19 cellular contexts compared by ENCODE assay signal in the genomic region with DNA sequence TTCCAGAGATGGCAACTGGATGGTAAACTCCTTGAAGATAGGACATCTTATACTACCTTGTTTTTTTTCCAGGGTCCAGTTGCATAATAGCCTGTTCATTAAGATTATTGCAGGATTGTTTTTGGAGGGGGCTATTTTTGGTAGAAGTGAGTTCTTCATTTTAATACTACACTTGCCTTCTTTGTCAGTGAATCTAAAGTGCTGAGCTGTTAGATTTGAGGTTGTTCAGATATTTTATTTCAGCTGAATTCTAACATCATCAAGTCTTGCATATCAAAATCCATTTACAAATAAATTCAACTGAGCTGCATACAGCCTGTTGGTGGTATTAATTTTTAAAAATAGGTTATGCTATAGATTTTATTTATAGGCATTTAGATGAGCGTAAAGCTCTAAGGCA.
DNase-seq lines count a peak whose midpoint lies in the region; ATAC-seq, FAIRE-seq and TF ChIP-seq lines count a peak whose summit lies in the region.
"Had no signal": no experiment of that assay in that cellular context is flagged by ENCODE, and none has a peak within 500 bp of the region (broad histone marks: within the 10 kb centered on the region; RNA-seq: fewer than 3 reads in every experiment).

No MANE protein-coding gene starts in this region.

- H4K20me1 ChIP-seq in HepG2 (ENCODE audit: insufficient read depth, low read length) = no peaks in the 10 kb centered on the region
- no peaks in the 10 kb centered on the region for H4K20me1 ChIP-seq in K562 (replicated peaks; ENCODE audit: control insufficient read depth, insufficient read depth, low read length)
- H4K20me1 ChIP-seq: BLaER1 had no signal

- BruUV-seq in HepG2 (replicated peaks; lab: Mats Ljungman, UMichigan) (no TSS peak), K562 (replicated peaks; lab: Mats Ljungman, UMichigan) (no TSS peak)

- H3K9ac ChIP-seq in HepG2 (ENCODE audit: insufficient read depth, low read depth, low read length) (no peak overlapping the region), K562 (ENCODE audit: insufficient read depth in 1 of 2, low read depth in 2 of 2, low read length in 2 of 2) (no peak overlapping the region; a peak in 1 of 4 replicates)
- H3K9ac ChIP-seq: BLaER1 had no signal

- no peak for TF ChIP-seq RAD21 in HepG2 (CRISPR knock-in tag; IDR thresholded peaks at IDR 0.05)
- TF ChIP-seq RAD21 in K562 (CRISPR knock-in tag; conservative IDR thresholded peaks at IDR 0.05 in 1 of 2, IDR thresholded peaks at IDR 0.05 in 1 of 2) = no peak

- DNase-seq in HepG2 (ENCODE audit: low spot score) = no peak
- DNase-seq in right lobe of liver = no peak
- DNase-seq in K562 (ENCODE audit: extremely low read depth in 1 of 4, low spot score in 3 of 4) = no peak
- no peak for DNase-seq in neural crest cell (ENCODE audit: low read depth, low spot score)
- DNase-seq in HuH-7.5 (ENCODE audit: low spot score) = no peak
- DNase-seq: Caco-2; CD4-positive, CD25-positive, alpha-beta regulatory T cell; CD8-positive, alpha-beta T cell; DMS153; DND-41; H9 had no signal

- no peaks in the 10 kb centered on the region for H3K4me1 Mint-ChIP-seq in neural crest cell
- H3K4me1 Mint-ChIP-seq: B cell had no signal

- H3K4me3 ChIP-seq in HepG2 (replicated peaks in 1 of 3; ENCODE audit: insufficient read depth in 1 of 3, low read depth in 2 of 3, low read length in 3 of 3) = no peak overlapping the region
- no peak overlapping the region for H3K4me3 ChIP-seq in right lobe of liver
- no peak overlapping the region for H3K4me3 ChIP-seq in K562
- H3K4me3 ChIP-seq: BLaER1, GM23338 had no signal

- FAIRE-seq in HepG2 (lab: Jason Lieb, UNC) (no peak), K562 (lab: Jason Lieb, UNC) (no peak)
- FAIRE-seq: G401.6, GM12892 had no signal

- TF ChIP-seq POLR2A in HepG2 (IDR thresholded peaks at IDR 0.05; ENCODE audit: insufficient read depth in 1 of 2, low read depth in 2 of 2, low read length in 2 of 2) (no peak), right lobe of liver (IDR thresholded peaks at IDR 0.05) (no peak), K562 (conservative IDR thresholded peaks at IDR 0.05) (no peak)

- no peak overlapping the region for H3K4me2 ChIP-seq in HepG2 (ENCODE audit: low read depth, low read length)
- no peak overlapping the region for H3K4me2 ChIP-seq in K562 (ENCODE audit: insufficient read depth, low read length)
- H3K4me2 ChIP-seq: BLaER1, GM23338 had no signal

- H3K27me3 Mint-ChIP-seq in neural crest cell (ENCODE audit: low read depth) = no peaks in the 10 kb centered on the region
- H3K27me3 Mint-ChIP-seq: CD4-positive, CD25-positive, alpha-beta regulatory T cell had no signal

- CTCF ChIA-PET in HepG2 (lab: Yijun Ruan, JAX; ENCODE audit: low intra/inter-chr PET ratio, low total read pairs) (no interaction called here), K562 (lab: Yijun Ruan, JAX; ENCODE audit: low intra/inter-chr PET ratio) (no interaction called here)

- H3K36me3 ChIP-seq in HepG2 (replicated peaks in 1 of 2; ENCODE audit: control insufficient read depth in 1 of 2, insufficient read depth in 2 of 2, low read length in 2 of 2) (no peaks in the 10 kb centered on the region), right lobe of liver (no peaks in the 10 kb centered on the region), K562 (ENCODE audit: control insufficient read depth, insufficient read depth, low read length) (peaks cover 7% of the 10 kb centered on the region; the same call in 2 of the 3 replicates)
- H3K36me3 ChIP-seq: BLaER1 had no signal

- H3K79me2 ChIP-seq in HepG2 (ENCODE audit: insufficient read depth, low read length) (no peaks in the 10 kb centered on the region), K562 (ENCODE audit: control insufficient read depth, insufficient read depth, low read length) (peaks cover 86% of the 10 kb centered on the region)

- 51% methylated on average over 1 of the region's 1 CpG for WGBS in HepG2 (ENCODE audit: low lambda C conversion rate)
- WGBS in right lobe of liver (ENCODE audit: insufficient coverage, low coverage, low lambda C conversion rate, missing lambda C conversion rate) = 92% methylated on average over 1 of the region's 1 CpG
- WGBS in K562 (ENCODE audit: insufficient coverage, low coverage, missing lambda C conversion rate) = 100% methylated on average over 1 of the region's 1 CpG

- H3K36me3 Mint-ChIP-seq in neural crest cell (ENCODE audit: low read depth) = no peaks in the 10 kb centered on the region
- H3K36me3 Mint-ChIP-seq: CD8-positive, alpha-beta T cell had no signal

- H3K27me3 ChIP-seq in HepG2 (ENCODE audit: control insufficient read depth in 1 of 2, insufficient read depth in 2 of 2, low read length in 2 of 2) (no peaks in the 10 kb centered on the region), right lobe of liver (no peaks in the 10 kb centered on the region), K562 (ENCODE audit: control insufficient read depth in 2 of 2, insufficient read depth in 2 of 2, low read length in 2 of 2) (no peaks in the 10 kb centered on the region)
- H3K27me3 ChIP-seq: BLaER1 had no signal

- H3K4me1 ChIP-seq in HepG2 (ENCODE audit: insufficient read depth, low read length) (no peaks in the 10 kb centered on the region), right lobe of liver (no peaks in the 10 kb centered on the region), K562 (replicated peaks in 1 of 2; ENCODE audit: control insufficient read depth in 2 of 2, insufficient read depth in 2 of 2, low read length in 2 of 2) (peaks cover 4 to 20% of the 10 kb centered on the region in 2 experiments)
- H3K4me1 ChIP-seq: BLaER1, Caco-2 had no signal

- H3K9me3 Mint-ChIP-seq in neural crest cell = no peaks in the 10 kb centered on the region
- H3K9me3 Mint-ChIP-seq: CD4-positive, CD25-positive, alpha-beta regulatory T cell; CD8-positive, alpha-beta T cell; GM23338; H9 had no signal

- no peak overlapping the region for H3K27ac ChIP-seq in HepG2 (ENCODE audit: extremely low read length, insufficient read depth, low read length)
- H3K27ac ChIP-seq in right lobe of liver = no peak overlapping the region
- H3K27ac ChIP-seq in K562 (ENCODE audit: extremely low read depth, low read depth, low read length) = peak overlapping the region; percentile 20; the same call in 1 of the 3 replicates
- H3K27ac ChIP-seq: BLaER1, C4-2B had no signal

- POLR2A ChIA-PET in HepG2 (lab: Yijun Ruan, JAX) = no interaction called here
- POLR2A ChIA-PET in K562 (lab: Yijun Ruan, JAX) = interaction anchor here (0.7 to 1.1 kb wide), 2 partner anchors 18 to 62 kb away, joined by 3 read pairs; no protein-coding TSS in a partner anchor

- no peak overlapping the region for H2AFZ ChIP-seq in HepG2 (ENCODE audit: low read length)
- H2AFZ ChIP-seq in K562 (ENCODE audit: low read depth, low read length) = no peak overlapping the region
- H2AFZ ChIP-seq: GM23338 had no signal

- no peaks in the 10 kb centered on the region for H3K9me1 ChIP-seq in K562 (ENCODE audit: control insufficient read depth, insufficient read depth, low read length)

- H3K4me3 Mint-ChIP-seq in neural crest cell = no peak overlapping the region
- H3K4me3 Mint-ChIP-seq: B cell; CD8-positive, alpha-beta T cell; GM23338; H9 had no signal

- H3K9me3 ChIP-seq in HepG2 (ENCODE audit: low read length) (no peaks in the 10 kb centered on the region), right lobe of liver (no peaks in the 10 kb centered on the region), K562 (replicated peaks; ENCODE audit: control insufficient read depth, insufficient read depth, low read depth, low read length) (peaks cover 4% of the 10 kb centered on the region)
- H3K9me3 ChIP-seq: BLaER1, Caco-2 had no signal

- TF ChIP-seq CTCF in HepG2 (CRISPR knock-in tag; IDR thresholded peaks at IDR 0.05) = no peak
- no peak for TF ChIP-seq CTCF in right lobe of liver (IDR thresholded peaks at IDR 0.05)
- no peak for TF ChIP-seq CTCF in K562 (IDR thresholded peaks at IDR 0.05 in 2 of 3, conservative IDR thresholded peaks at IDR 0.05 in 1 of 3; ENCODE audit: insufficient read depth in 2 of 3, low read depth in 1 of 3, low read length in 3 of 3)
- TF ChIP-seq CTCF in neural crest cell (conservative IDR thresholded peaks at IDR 0.05) = no peak

- intact Hi-C loops in HepG2 (cut with micrococcal nuclease; ENCODE audit: unreplicated experiment) (no loop called here), right lobe of liver (cut with DNase I) (no loop called here), K562 (cut with micrococcal nuclease) (no loop called here)

- H3K27ac Mint-ChIP-seq in neural crest cell (ENCODE audit: unreplicated experiment) = peak overlapping the region; percentile 14
- H3K27ac Mint-ChIP-seq: B cell; CD8-positive, alpha-beta T cell; GM23338 had no signal

- in situ Hi-C loops in HepG2 (cut with HindIII; ENCODE audit: extremely low pct_ligation_motif_present, low pct_unique_long_range_greater_than_20kb) (no loop called here), K562 (cut with MboI) (no loop called here)

- TF ChIP-seq EP300 in HepG2 (IDR thresholded peaks at IDR 0.05; ENCODE audit: low read depth in 2 of 2, low read length in 2 of 2) (no peak), HepG2 (CRISPR knock-in tag; IDR thresholded peaks at IDR 0.05; ENCODE audit: borderline replicate concordance) (no peak), K562 (IDR thresholded peaks at IDR 0.05; ENCODE audit: low read length) (no peak)

- ATAC-seq in HepG2 (no peak), right lobe of liver (no peak), K562 (no peak), GM21723 (IDR thresholded peaks at IDR 0.05; ENCODE audit: unreplicated experiment) (no peak)
- ATAC-seq: CD8-positive, alpha-beta T cell; GM23338; HCT116 had no signal

TF ChIP-seq in HepG2, 621 proteins besides CTCF, POLR2A, EP300 and RAD21:
- TF ChIP-seq ZNF530 (CRISPR knock-in tag; IDR thresholded peaks at IDR 0.05; ENCODE audit: low read depth) (no peak), MAFK (conservative IDR thresholded peaks at IDR 0.05 in 1 of 2, IDR thresholded peaks at IDR 0.05 in 1 of 2; ENCODE audit: low read length in 2 of 2) (peak; percentile 61 to 83; a peak in 3 of 4 replicates), MAFF (IDR thresholded peaks at IDR 0.05; ENCODE audit: low read depth, low read length) (peak; percentile 69)

TF ChIP-seq in K562, 482 proteins besides CTCF, POLR2A, EP300 and RAD21 (continues in another document):
- no peak for TF ChIP-seq KLF1 (tag; IDR thresholded peaks at IDR 0.05)
- TF ChIP-seq MAFF (IDR thresholded peaks at IDR 0.05; ENCODE audit: low read length) = peak; percentile 62
- TF ChIP-seq MAFG (tag; conservative IDR thresholded peaks at IDR 0.05) = peak; percentile 64
- no peak for TF ChIP-seq RBM34 (IDR thresholded peaks at IDR 0.05; ENCODE audit: borderline replicate concordance, insufficient read depth, low read length)
- no peak for TF ChIP-seq RCOR1 (IDR thresholded peaks at IDR 0.05; ENCODE audit: borderline replicate concordance in 1 of 2, low read depth in 2 of 2, low read length in 2 of 2)
- TF ChIP-seq ZNF316 (IDR thresholded peaks at IDR 0.05) = peak; percentile 86
- TF ChIP-seq MAFK (IDR thresholded peaks at IDR 0.05; ENCODE audit: low read length) = peak; percentile 39; the same call in 1 of the 2 replicates
- no peak for TF ChIP-seq ZNF224 (CRISPR knock-in tag; IDR thresholded peaks at IDR 0.05)
- no peak for TF ChIP-seq TSC22D4 (tag; IDR thresholded peaks at IDR 0.05)
- TF ChIP-seq ZNF165 (CRISPR knock-in tag; IDR thresholded peaks at IDR 0.05; ENCODE audit: borderline replicate concordance) = no peak
- TF ChIP-seq CHD4 (IDR thresholded peaks at IDR 0.05; ENCODE audit: insufficient read depth, insufficient replicate concordance, low read depth, low read length, poor library complexity, severe bottlenecking) = no peak
